In genomic region chr16:88098731-88099562, GRCh38 we compare ENCODE assay signal across 8 cellular contexts.
DNase-seq lines count a peak whose midpoint lies in the region; ATAC-seq, FAIRE-seq and TF ChIP-seq lines count a peak whose summit lies in the region.
"Not testable (repeated sequence)": the region's sequence is repeated elsewhere in the genome, so short reads cannot be mapped to it uniquely, and the experiment has no call there.

No MANE protein-coding gene starts in this region.

- H3K4me1 Mint-ChIP-seq in glutamatergic neuron (ENCODE audit: low read depth, unreplicated experiment) (peaks cover 17% of the 10 kb centered on the region), neural progenitor cell (peaks cover 20% of the 10 kb centered on the region)

- not testable (repeated sequence) for H3K14ac ChIP-seq in H1 (ENCODE audit: insufficient read length)

- not testable (repeated sequence) for H4K5ac ChIP-seq in H1 (ENCODE audit: insufficient read length, low read depth, low read length)

- H3K36me3 Mint-ChIP-seq in glutamatergic neuron (ENCODE audit: unreplicated experiment); neural progenitor cell: not testable (repeated sequence)

- CTCF ChIA-PET in PC-3 (lab: Charles Lee): not testable (repeated sequence)
- CTCF ChIA-PET in H1 (lab: Charles Lee; ENCODE audit: partially characterized antibody): interaction anchor here (0.8 to 1.2 kb wide), 2 partner anchors 27 to 191 kb away, joined by 3 read pairs; no protein-coding TSS in a partner anchor

- H3K9me3 ChIP-seq in PC-3 (ENCODE audit: low read length); H1 (ENCODE audit: insufficient read depth in 2 of 2, low read depth in 1 of 2, low read length in 1 of 2); neural progenitor cell (ENCODE audit: low read depth): not testable (repeated sequence)
- peaks cover 12% of the 10 kb centered on the region for H3K9me3 ChIP-seq in adipocyte (ENCODE audit: control insufficient read depth, low read length)

- TF ChIP-seq CTCF in HFF-Myc (IDR thresholded peaks at IDR 0.05; ENCODE audit: low read depth, low read length, missing control alignments) (peak; percentile 19), H1 (IDR thresholded peaks at IDR 0.05; ENCODE audit: control extremely low read depth in 1 of 3, insufficient read depth in 1 of 3, low read depth in 1 of 3, low read length in 3 of 3) (peak in 2 of 3 experiments; percentile 49 to 70; a peak in 3 of 4 replicates), glutamatergic neuron (IDR thresholded peaks at IDR 0.05; ENCODE audit: partially characterized antibody, unreplicated experiment) (peak; percentile 12)
- not testable (repeated sequence) for TF ChIP-seq CTCF in PC-3 (conservative IDR thresholded peaks at IDR 0.05; ENCODE audit: low read depth, low read length); neural progenitor cell (IDR thresholded peaks at IDR 0.05)

- 0 out of 2 replicates have a peak, but pooled peaks have one; percentile 24 for ATAC-seq in PC-3

- peak; percentile 80 for DNase-seq in AG08395 (ENCODE audit: low spot score)
- DNase-seq in EL: peak; percentile 79
- peak; percentile 59 for DNase-seq in HFF-Myc (ENCODE audit: extremely low read depth, low read depth)
- DNase-seq in PC-3: peak; percentile 13
- DNase-seq in adipocyte (ENCODE audit: low read depth): peak; percentile 74
- not testable (repeated sequence) for DNase-seq in H1 (ENCODE audit: low read depth in 1 of 2, low spot score in 2 of 2); glutamatergic neuron; neural progenitor cell (ENCODE audit: low spot score)

- H3K56ac ChIP-seq in H1 (replicated peaks; ENCODE audit: insufficient read length, low read depth, low read length): not testable (repeated sequence)

- H2BK12ac ChIP-seq in H1 (ENCODE audit: low read depth, low read length): not testable (repeated sequence)

- H3K27me3 ChIP-seq in PC-3 (ENCODE audit: low read length); H1 (replicated peaks in 1 of 4; ENCODE audit: control insufficient read depth in 3 of 4, extremely low read depth in 1 of 4, insufficient read depth in 3 of 4, low read length in 3 of 4); neural progenitor cell: not testable (repeated sequence)
- H3K27me3 ChIP-seq in adipocyte (replicated peaks; ENCODE audit: control insufficient read depth, insufficient read depth, low read length): peaks cover 38% of the 10 kb centered on the region

- H2BK120ac ChIP-seq in H1 (replicated peaks; ENCODE audit: low read depth, low read length): not testable (repeated sequence)

- H3K4me1 ChIP-seq in PC-3 (ENCODE audit: insufficient read depth, low read length); adipocyte (ENCODE audit: control insufficient read depth, insufficient read depth, low read length); H1 (replicated peaks in 1 of 4; ENCODE audit: control insufficient read depth in 3 of 4, insufficient read depth in 4 of 4, low read length in 3 of 4): not testable (repeated sequence)
- H3K4me1 ChIP-seq in neural progenitor cell: peaks cover 12% of the 10 kb centered on the region

- not testable (repeated sequence) for H4K8ac ChIP-seq in H1 (ENCODE audit: extremely low read depth, insufficient read depth, low read length)

- not testable (repeated sequence) for H3K4me2 ChIP-seq in PC-3 (ENCODE audit: low read length); H1 (ENCODE audit: insufficient read depth in 1 of 2, low read depth in 2 of 2, low read length in 2 of 2); neural progenitor cell

- H2BK20ac ChIP-seq in H1 (ENCODE audit: low read length): not testable (repeated sequence)

- H3K27ac Mint-ChIP-seq in glutamatergic neuron (ENCODE audit: unreplicated experiment): not testable (repeated sequence)
- H3K27ac Mint-ChIP-seq in neural progenitor cell: peak overlapping the region; percentile 39

- not testable (repeated sequence) for H2BK5ac ChIP-seq in H1 (ENCODE audit: low read depth, low read length)

- not testable (repeated sequence) for TF ChIP-seq EP300 in H1 (IDR thresholded peaks at IDR 0.05; ENCODE audit: borderline replicate concordance in 1 of 2, low read depth in 2 of 2, low read length in 2 of 2)

- TF ChIP-seq POLR2A in H1 (IDR thresholded peaks at IDR 0.05; ENCODE audit: control extremely low read depth in 1 of 2, low read depth in 2 of 2, low read length in 2 of 2): not testable (repeated sequence)

- H3K36me3 ChIP-seq in PC-3 (ENCODE audit: low read depth, low read length); adipocyte (ENCODE audit: control insufficient read depth, insufficient read depth, low read length, severe bottlenecking); H1 (ENCODE audit: control insufficient read depth in 2 of 4, insufficient read depth in 4 of 4, low read length in 3 of 4); neural progenitor cell: not testable (repeated sequence)

- not testable (repeated sequence) for BruUV-seq in PC-3 (replicated peaks; lab: Mats Ljungman, UMichigan)

- H3K18ac ChIP-seq in H1 (ENCODE audit: extremely low read depth, low read length): not testable (repeated sequence)

- POLR2A ChIA-PET in PC-3 (lab: Charles Lee; ENCODE audit: unreplicated experiment); H1 (lab: Charles Lee; ENCODE audit: partially characterized antibody): not testable (repeated sequence)

- not testable (repeated sequence) for H3K79me2 ChIP-seq in PC-3 (ENCODE audit: low read length); H1 (ENCODE audit: control insufficient read depth in 1 of 2, insufficient read depth in 2 of 2, low read length in 2 of 2); neural progenitor cell (ENCODE audit: low read depth)

- not testable (repeated sequence) for H3K9me3 Mint-ChIP-seq in glutamatergic neuron (ENCODE audit: unreplicated experiment); neural progenitor cell

- H3K4ac ChIP-seq in H1 (replicated peaks; ENCODE audit: insufficient read length, low read depth, low read length): not testable (repeated sequence)

- TF ChIP-seq RAD21 in H1 (IDR thresholded peaks at IDR 0.05 in 1 of 2, conservative IDR thresholded peaks at IDR 0.05 in 1 of 2; ENCODE audit: low read depth in 2 of 2, low read length in 2 of 2): peak in 1 of 2 experiments; percentile 9; a peak in 2 of 4 replicates

- not testable (repeated sequence) for FAIRE-seq in H1 (lab: Jason Lieb, UNC)

- WGBS in H1 (ENCODE audit: extremely low coverage in 1 of 2, insufficient coverage in 1 of 2, insufficient read length in 1 of 2, insufficient replicate concordance in 2 of 2, low coverage in 1 of 2, low lambda C conversion rate in 2 of 2, missing lambda C conversion rate in 1 of 2), 2 experiments: 85% methylated on average over 22 of the region's 25 CpGs; no CpG with 5 or more reads in 1 of the 2 experiments

- H3K4me3 Mint-ChIP-seq in glutamatergic neuron (ENCODE audit: unreplicated experiment); neural progenitor cell: not testable (repeated sequence)

- not testable (repeated sequence) for H2AFZ ChIP-seq in PC-3 (ENCODE audit: low read length); H1 (ENCODE audit: low read length); neural progenitor cell (replicated peaks)

- intact Hi-C loops in PC-3 (cut with micrococcal nuclease): not testable (repeated sequence)

- not testable (repeated sequence) for H3K23me2 ChIP-seq in H1 (ENCODE audit: low read depth, low read length)

- not testable (repeated sequence) for H3K23ac ChIP-seq in H1 (ENCODE audit: insufficient read length)

- not testable (repeated sequence) for H3K4me3 ChIP-seq in HFF-Myc (replicated peaks; ENCODE audit: low read depth, low read length); PC-3 (ENCODE audit: low read length); adipocyte (ENCODE audit: low read length); H1 (ENCODE audit: extremely low read depth in 1 of 4, insufficient read depth in 2 of 4, low read depth in 3 of 4, low read length in 4 of 4); neural progenitor cell

- H4K20me1 ChIP-seq in PC-3 (ENCODE audit: low read length); H1 (replicated peaks in 1 of 2; ENCODE audit: control insufficient read depth in 1 of 2, insufficient read depth in 2 of 2, low read length in 2 of 2); neural progenitor cell (ENCODE audit: low read depth): not testable (repeated sequence)

- H2BK15ac ChIP-seq in H1 (ENCODE audit: low read length): not testable (repeated sequence)

- not testable (repeated sequence) for H3K9me2 ChIP-seq in PC-3 (replicated peaks; ENCODE audit: low read length)

- H3K27ac ChIP-seq in PC-3 (ENCODE audit: low read length); H1 (ENCODE audit: low read depth, low read length); neural progenitor cell: not testable (repeated sequence)

- not testable (repeated sequence) for H3K79me1 ChIP-seq in H1 (ENCODE audit: low read depth, low read length)

- not testable (repeated sequence) for H4K91ac ChIP-seq in H1 (replicated peaks; ENCODE audit: insufficient read length, low read length)

- H2AK5ac ChIP-seq in H1 (ENCODE audit: low read depth, low read length): not testable (repeated sequence)

- H3K9ac ChIP-seq in PC-3 (ENCODE audit: low read length); adipocyte (ENCODE audit: low read length); H1 (replicated peaks in 1 of 4; ENCODE audit: extremely low read depth in 1 of 4, low read depth in 3 of 4, low read length in 3 of 4); neural progenitor cell: not testable (repeated sequence)

- not testable (repeated sequence) for H3F3A ChIP-seq in PC-3 (ENCODE audit: low read length, unreplicated experiment); neural progenitor cell (ENCODE audit: low read depth)

- H3K27me3 Mint-ChIP-seq in glutamatergic neuron (ENCODE audit: unreplicated experiment); neural progenitor cell (ENCODE audit: insufficient read depth, low read depth): not testable (repeated sequence)
